Comparison of ENCODE assay signal across 20 cellular contexts in genomic region chr3:66149269-66149668, GRCh38.
"Had no signal": no experiment of that assay in that cellular context is flagged by ENCODE, and none has a peak within 500 bp of the region (broad histone marks: within the 10 kb centered on the region; RNA-seq: fewer than 3 reads in every experiment).

No MANE protein-coding gene starts in this region.

- H3K36me3 ChIP-seq: adrenal gland, breast epithelium, esophagus squamous epithelium, lower lobe of right lung, uterus had no signal

- H3K27ac ChIP-seq: adrenal gland, breast epithelium, coronary artery, esophagus squamous epithelium, foreskin keratinocyte, lower lobe of right lung, uterus had no signal

- H3K27me3 ChIP-seq: adrenal gland, breast epithelium, uterus had no signal

- DNase-seq: activated B cell treated with CpG ODN at 0.5 μM for 24 hours; activated CD4-positive, alpha-beta T cell treated with anti-CD3 and anti-CD28 coated beads for 36 hours; activated CD4-positive, alpha-beta T cell treated with anti-CD3 and anti-CD28 coated beads, Interleukin-2, amount 50 U/mL, for 4 hours; activated CD8-positive, alpha-beta memory T cell treated with anti-CD3 and anti-CD28 coated beads for 24 hours; activated CD8-positive, alpha-beta memory T cell treated with anti-CD3 and anti-CD28 coated beads, Interleukin-2, amount 50 U/mL, for 48 hours; activated naive CD4-positive, alpha-beta T cell; activated T-cell treated with anti-CD3 and anti-CD28 coated beads, Interleukin-2, amount 50 U/mL, for 4 hours; adrenal gland; esophagus squamous epithelium; foreskin keratinocyte; lower lobe of right lung; mesendoderm; mucosa of descending colon; nephron progenitor cell; stimulated activated CD4-positive, alpha-beta T cell treated with anti-CD3 and anti-CD28 coated beads, Interleukin-2, amount 100 ng/mL, for 24 hours; stimulated activated naive CD8-positive, alpha-beta T cell treated with anti-CD3 and anti-CD28 coated beads, Interleukin-15, amount 100 ng/mL, for 72 hours; trophoblast cell; uterus had no signal

- H3K4me1 ChIP-seq: adrenal gland, breast epithelium, foreskin keratinocyte, lower lobe of right lung, uterus had no signal

- H3K4me3 ChIP-seq: adrenal gland, breast epithelium, coronary artery, esophagus squamous epithelium, lower lobe of right lung, mucosa of descending colon, uterus had no signal

- H3K9me3 ChIP-seq: adrenal gland, breast epithelium, esophagus squamous epithelium, lower lobe of right lung, mucosa of descending colon, uterus had no signal
